ENCODE assay signal across 1 cellular context in genomic region chr16:70380919-70381603, GRCh38.
TF ChIP-seq lines count a peak whose summit lies in the region.

No MANE protein-coding gene starts in this region.

TF ChIP-seq in GM23338, 12 proteins besides CTCF, POLR2A, EP300 and RAD21 (continued from another document):
- TF ChIP-seq ZNF462 (CRISPR knock-in tag; IDR thresholded peaks at IDR 0.05) (no peak), ETS1 (IDR thresholded peaks at IDR 0.05) (peak; percentile 28; the same call in 1 of the 2 replicates), CREB1 (CRISPR knock-in tag; IDR thresholded peaks at IDR 0.05; ENCODE audit: low read depth) (0 out of 2 replicates have a peak, but pooled peaks have one; percentile 1), REST (IDR thresholded peaks at IDR 0.05; ENCODE audit: unreplicated experiment) (no peak)
